In genomic region chr19:3969435-3970312, GRCh38 we compare ENCODE assay signal across 8 cellular contexts. TPM values are rescaled to one million over a fixed set of nuclear protein-coding genes. Genes with fewer than 3 reads are reported as not detected.
A peak's percentile ranks its signal among the peaks of the same experiment; 100 is the strongest.
DNase-seq lines count a peak whose midpoint lies in the region; ATAC-seq, FAIRE-seq and TF ChIP-seq lines count a peak whose summit lies in the region.

No MANE protein-coding gene starts in this region.

- H4K20me1 ChIP-seq in OCI-LY1 (ENCODE audit: insufficient read depth, low read length) = no peaks in the 10 kb centered on the region

- no peaks in the 10 kb centered on the region; the same call in 1 of the 2 replicates for H3F3A ChIP-seq in OCI-LY1 (ENCODE audit: insufficient read depth, low read length)

- H3K4me1 ChIP-seq in OCI-LY1 (ENCODE audit: insufficient read depth, low read length, severe bottlenecking) = peaks cover 16% of the 10 kb centered on the region
- peaks cover 44% of the 10 kb centered on the region for H3K4me1 ChIP-seq in muscle layer of colon (ENCODE audit: insufficient read depth, low read length)

- peak overlapping the region; percentile 98 for H3K4me3 ChIP-seq in GM06990 (replicated peaks; ENCODE audit: low read depth, low read length)
- peak overlapping the region; percentile 91 for H3K4me3 ChIP-seq in OCI-LY1 (ENCODE audit: low read depth, low read length, poor library complexity, severe bottlenecking)
- peak overlapping the region; percentile 65 to 97 for H3K4me3 ChIP-seq in muscle layer of colon (ENCODE audit: low read depth in 1 of 2, low read length in 2 of 2)

- H3K36me3 ChIP-seq in GM06990 (ENCODE audit: control insufficient read depth, insufficient read depth, low read length) (peaks cover 13% of the 10 kb centered on the region), OCI-LY1 (ENCODE audit: insufficient read depth, low read length) (peaks cover 36% of the 10 kb centered on the region), muscle layer of colon (ENCODE audit: insufficient read depth, low read length) (peaks cover 18% of the 10 kb centered on the region)

- peaks cover 6% of the 10 kb centered on the region for H3K79me2 ChIP-seq in OCI-LY1 (ENCODE audit: insufficient read depth, low read length)

- FAIRE-seq in frontal cortex (lab: Jason Lieb, UNC) = no peak

- H2AFZ ChIP-seq in OCI-LY1 (ENCODE audit: low read length) = no peak overlapping the region

- no peaks in the 10 kb centered on the region for H3K9me2 ChIP-seq in OCI-LY1 (ENCODE audit: low read depth, low read length)

- no peak overlapping the region for H3K27ac ChIP-seq in OCI-LY1 (ENCODE audit: low read depth, low read length, poor library complexity, severe bottlenecking)
- peak overlapping the region; percentile 97 for H3K27ac ChIP-seq in muscle layer of colon (ENCODE audit: low read depth, low read length)

- no peak for TF ChIP-seq CTCF in GM06990 (IDR thresholded peaks at IDR 0.05; ENCODE audit: insufficient read depth, low read length, poor library complexity, severe bottlenecking)
- no peak for TF ChIP-seq CTCF in OCI-LY1 (IDR thresholded peaks at IDR 0.05; ENCODE audit: low read length)

- H3K9ac ChIP-seq in OCI-LY1 (ENCODE audit: low read length) = peak overlapping the region; percentile 93
- H3K9ac ChIP-seq in muscle layer of colon (ENCODE audit: low read length) = peak overlapping the region; percentile 84

- no peaks in the 10 kb centered on the region for H3K27me3 ChIP-seq in GM06990 (replicated peaks; ENCODE audit: control insufficient read depth, insufficient read depth, low read length)
- H3K27me3 ChIP-seq in OCI-LY1 (ENCODE audit: insufficient read depth, low read length) = no peaks in the 10 kb centered on the region
- no peaks in the 10 kb centered on the region for H3K27me3 ChIP-seq in muscle layer of colon (ENCODE audit: control insufficient read depth in 1 of 2, insufficient read depth in 2 of 2, low read length in 2 of 2)

- ATAC-seq in HG03025 (IDR thresholded peaks at IDR 0.05; ENCODE audit: low FRiP score, unreplicated experiment) (no peak), GM18868 (IDR thresholded peaks at IDR 0.05; ENCODE audit: unreplicated experiment) (no peak), HG03280 (IDR thresholded peaks at IDR 0.05; ENCODE audit: unreplicated experiment) (no peak)

- H3K4me2 ChIP-seq in OCI-LY1 (ENCODE audit: low read length) = peak overlapping the region; percentile 91

- DNase-seq in GM06990 (ENCODE audit: extremely low read depth, insufficient read length) = no peak
- DNase-seq in ecto neural progenitor cell (ENCODE audit: low spot score) = peak; percentile 70
- DNase-seq in frontal cortex (ENCODE audit: low spot score in 2 of 2) = no peak

- no peaks in the 10 kb centered on the region for H3K9me3 ChIP-seq in OCI-LY1 (ENCODE audit: low read length)
- no peaks in the 10 kb centered on the region for H3K9me3 ChIP-seq in muscle layer of colon (ENCODE audit: low read length)

RNA-seq across cellular contexts. Expression of gene DAPK3, which starts 1.2 kb away (rescaled TPM):
- total RNA-seq in frontal cortex = 53.4 TPM

RNA-seq across cellular contexts. Expression of gene EEF2, which starts 15.6 kb away (rescaled TPM):
- 2,434 TPM for total RNA-seq in frontal cortex

RNA-seq across cellular contexts. Expression of gene NMRK2, which starts 36.8 kb away (rescaled TPM):
- not detected for total RNA-seq in frontal cortex

RNA-seq across cellular contexts. Expression of gene PIAS4, which starts 37.9 kb away (rescaled TPM):
- total RNA-seq in frontal cortex = 22.0 TPM
